In the genomic region with DNA sequence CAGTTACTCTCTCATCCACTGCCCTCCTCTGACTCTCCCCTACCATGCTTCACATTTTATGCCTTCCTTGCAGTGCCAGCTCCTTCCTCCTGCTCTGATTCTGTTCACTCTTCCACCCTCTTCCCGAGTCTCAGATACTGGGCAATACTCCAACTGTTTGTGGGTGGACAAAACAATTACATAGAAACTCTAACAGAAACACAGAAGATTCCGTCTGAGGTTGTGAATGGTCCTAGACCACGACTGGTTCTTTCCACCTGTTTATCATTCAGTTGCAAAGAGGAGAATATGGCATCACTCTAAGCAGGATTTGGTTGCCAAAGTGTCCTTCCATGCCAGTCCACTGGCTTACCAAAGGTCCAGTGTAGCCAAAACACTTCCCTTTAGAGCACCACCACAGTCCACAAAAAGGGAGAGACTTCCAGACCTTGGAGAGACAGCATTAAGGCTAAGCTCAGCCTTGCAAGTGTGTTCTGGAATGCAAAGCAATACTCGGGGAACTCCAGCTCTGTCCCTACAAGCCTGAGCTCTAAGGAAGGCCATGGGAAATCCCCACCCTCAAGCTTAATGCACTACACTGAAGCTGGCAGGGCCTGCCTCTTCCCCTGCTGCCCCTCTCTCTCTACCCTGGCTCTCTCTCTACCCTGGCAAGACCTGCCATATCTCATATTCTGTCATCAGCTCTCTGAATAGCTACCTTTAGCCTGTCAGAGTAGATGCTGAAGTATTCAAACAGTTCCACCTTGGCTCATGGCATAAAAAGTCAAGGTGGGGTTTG, we compare ENCODE assay signal across 12 cellular contexts. TPM values are rescaled to one million over a fixed set of nuclear protein-coding genes. Genes with fewer than 3 reads are reported as not detected.
A peak's percentile ranks its signal among the peaks of the same experiment; 100 is the strongest.
DNase-seq lines count a peak whose midpoint lies in the region; ATAC-seq and TF ChIP-seq lines count a peak whose summit lies in the region.
"Had no signal": no experiment of that assay in that cellular context is flagged by ENCODE, and none has a peak within 500 bp of the region (broad histone marks: within the 10 kb centered on the region; RNA-seq: fewer than 3 reads in every experiment).

No MANE protein-coding gene starts in this region.

- DNase-seq in GM23248 (peak; percentile 72), RWPE2 (ENCODE audit: low spot score) (no peak), fibroblast of pulmonary artery (ENCODE audit: low read depth) (peak; percentile 77), suprapubic skin (ENCODE audit: low spot score in 2 of 2) (no peak), Karpas-422 (no peak), GM10266 (ENCODE audit: extremely low spot score) (no peak), T-helper 17 cell (no peak), mucosa of descending colon (no peak)
- DNase-seq: activated CD4-positive, alpha-beta memory T cell treated with anti-CD3 and anti-CD28 coated beads for 36 hours; natural killer cell; stimulated activated CD4-positive, alpha-beta T cell treated with anti-CD3 and anti-CD28 coated beads, Interleukin-1b, Interleukin-23, amount 100 ng/mL, for 48 hours had no signal

- no peaks in the 10 kb centered on the region for H3K36me3 ChIP-seq in GM23248 (ENCODE audit: low read depth)
- no peaks in the 10 kb centered on the region for H3K36me3 ChIP-seq in RWPE2 (ENCODE audit: low read depth)
- no peaks in the 10 kb centered on the region for H3K36me3 ChIP-seq in suprapubic skin
- H3K36me3 ChIP-seq in Karpas-422 (ENCODE audit: insufficient read depth, low read length): no peaks in the 10 kb centered on the region
- no peaks in the 10 kb centered on the region for H3K36me3 ChIP-seq in mucosa of descending colon (ENCODE audit: low read depth)
- H3K36me3 ChIP-seq: thoracic aorta had no signal

- H2AFZ ChIP-seq in GM23248 (peak overlapping the region; percentile 37; the same call in 1 of the 2 replicates), Karpas-422 (ENCODE audit: low read length) (no peak overlapping the region)

- intact Hi-C loops in mucosa of descending colon (cut with DNase I, micrococcal nuclease): no loop called here

- peaks cover 47% of the 10 kb centered on the region for H3K4me1 ChIP-seq in GM23248 (ENCODE audit: insufficient read depth)
- peaks cover 19% of the 10 kb centered on the region for H3K4me1 ChIP-seq in RWPE2 (ENCODE audit: insufficient read depth, poor library complexity, severe bottlenecking)
- peaks cover 30% of the 10 kb centered on the region for H3K4me1 ChIP-seq in suprapubic skin
- H3K4me1 ChIP-seq in Karpas-422 (ENCODE audit: low read length): no peaks in the 10 kb centered on the region
- H3K4me1 ChIP-seq in mucosa of descending colon (ENCODE audit: low read depth): no peaks in the 10 kb centered on the region

- peak overlapping the region; percentile 28 for H3K4me2 ChIP-seq in GM23248 (ENCODE audit: unreplicated experiment)
- no peak overlapping the region for H3K4me2 ChIP-seq in Karpas-422 (ENCODE audit: low read depth, low read length, poor library complexity, severe bottlenecking)

- H3K27ac ChIP-seq in GM23248 (peak overlapping the region; percentile 53), RWPE2 (ENCODE audit: poor library complexity, severe bottlenecking) (peak overlapping the region; percentile 23), suprapubic skin (peak overlapping the region; percentile 49), Karpas-422 (ENCODE audit: low read length) (no peak overlapping the region)
- H3K27ac ChIP-seq: thoracic aorta had no signal

- H3F3A ChIP-seq in GM23248 (ENCODE audit: insufficient read depth): peaks cover 20% of the 10 kb centered on the region; the same call in 1 of the 2 replicates

- TF ChIP-seq EP300 in suprapubic skin (IDR thresholded peaks at IDR 0.05): no peak

- peak; percentile 83 for ATAC-seq in RWPE2 (ENCODE audit: low read depth)
- ATAC-seq in T-helper 17 cell: no peak
- ATAC-seq in mucosa of descending colon: no peak
- ATAC-seq: natural killer cell had no signal

- TF ChIP-seq CTCF in RWPE2 (IDR thresholded peaks at IDR 0.05; ENCODE audit: poor library complexity, severe bottlenecking) (no peak), fibroblast of pulmonary artery (IDR thresholded peaks at IDR 0.05; ENCODE audit: low read length, missing control alignments) (no peak), suprapubic skin (IDR thresholded peaks at IDR 0.05) (no peak), GM10266 (IDR thresholded peaks at IDR 0.05; ENCODE audit: control insufficient read depth, insufficient read depth, low read depth, missing control alignments) (no peak), mucosa of descending colon (IDR thresholded peaks at IDR 0.05) (no peak)

- no peak overlapping the region for H3K4me3 Mint-ChIP-seq in T-helper 17 cell
- H3K4me3 Mint-ChIP-seq: activated CD4-positive, alpha-beta memory T cell treated with anti-CD3 and anti-CD28 coated beads for 36 hours; natural killer cell had no signal

- H3K4me3 ChIP-seq in GM23248 (peak overlapping the region; percentile 13; the same call in 1 of the 2 replicates), RWPE2 (ENCODE audit: severe bottlenecking) (no peak overlapping the region), fibroblast of pulmonary artery (replicated peaks; ENCODE audit: low read depth, low read length) (no peak overlapping the region), suprapubic skin (no peak overlapping the region), Karpas-422 (ENCODE audit: low read length) (no peak overlapping the region), mucosa of descending colon (no peak overlapping the region)
- H3K4me3 ChIP-seq: thoracic aorta had no signal

- TF ChIP-seq POLR2A in suprapubic skin (IDR thresholded peaks at IDR 0.05): no peak

- H3K9me3 ChIP-seq in GM23248 (ENCODE audit: low read depth) (no peaks in the 10 kb centered on the region), RWPE2 (ENCODE audit: severe bottlenecking) (no peaks in the 10 kb centered on the region), suprapubic skin (no peaks in the 10 kb centered on the region), Karpas-422 (ENCODE audit: low read length) (no peaks in the 10 kb centered on the region), T-helper 17 cell (ENCODE audit: control insufficient read depth, low read length, poor library complexity, severe bottlenecking) (no peaks in the 10 kb centered on the region), mucosa of descending colon (no peaks in the 10 kb centered on the region)
- H3K9me3 ChIP-seq: thoracic aorta had no signal

- no peaks in the 10 kb centered on the region for H3K9me2 ChIP-seq in GM23248 (ENCODE audit: insufficient read depth)
- no peaks in the 10 kb centered on the region for H3K9me2 ChIP-seq in Karpas-422 (replicated peaks; ENCODE audit: insufficient read depth, low read length)

- H3K36me3 Mint-ChIP-seq in T-helper 17 cell (ENCODE audit: low read depth): no peaks in the 10 kb centered on the region
- H3K36me3 Mint-ChIP-seq: activated CD4-positive, alpha-beta memory T cell treated with anti-CD3 and anti-CD28 coated beads for 36 hours; natural killer cell had no signal

- H3K27me3 ChIP-seq in GM23248 (replicated peaks; ENCODE audit: insufficient read depth) (no peaks in the 10 kb centered on the region), RWPE2 (ENCODE audit: insufficient read depth, poor library complexity, severe bottlenecking) (no peaks in the 10 kb centered on the region), suprapubic skin (no peaks in the 10 kb centered on the region), Karpas-422 (ENCODE audit: low read length) (no peaks in the 10 kb centered on the region)

- no peaks in the 10 kb centered on the region for H3K4me1 Mint-ChIP-seq in T-helper 17 cell
- H3K4me1 Mint-ChIP-seq: natural killer cell had no signal

- H4K20me1 ChIP-seq in GM23248 (ENCODE audit: insufficient read depth): no peaks in the 10 kb centered on the region
- H4K20me1 ChIP-seq in Karpas-422 (ENCODE audit: insufficient read depth, low read depth, low read length): no peaks in the 10 kb centered on the region

- WGBS in GM23248 (ENCODE audit: low coverage in 1 of 2, low lambda C conversion rate in 2 of 2, missing lambda C conversion rate in 2 of 2), 2 experiments: 4% methylated on average over 4 of the region's 4 CpGs
- WGBS in suprapubic skin: 11% methylated on average over 4 of the region's 4 CpGs

- H3K27ac Mint-ChIP-seq in T-helper 17 cell: no peak overlapping the region
- H3K27ac Mint-ChIP-seq: activated CD4-positive, alpha-beta memory T cell treated with anti-CD3 and anti-CD28 coated beads for 36 hours; natural killer cell had no signal

- in situ Hi-C loops in GM23248 (cut with MboI): no loop called here

- H3K9ac ChIP-seq in GM23248: no peak overlapping the region
- H3K9ac ChIP-seq in Karpas-422 (ENCODE audit: low read length): no peak overlapping the region

- H3K27me3 Mint-ChIP-seq in T-helper 17 cell: no peaks in the 10 kb centered on the region
- H3K27me3 Mint-ChIP-seq: activated CD4-positive, alpha-beta memory T cell treated with anti-CD3 and anti-CD28 coated beads for 36 hours had no signal

- no peaks in the 10 kb centered on the region for H3K79me2 ChIP-seq in GM23248 (ENCODE audit: insufficient read depth)
- no peaks in the 10 kb centered on the region for H3K79me2 ChIP-seq in Karpas-422 (ENCODE audit: low read length)

RNA-seq across cellular contexts. Expression of a gene that starts 33.6 kb away (rescaled TPM):
- total RNA-seq in GM23248 (2014; rRNA removed; shearing (Covaris generic)): 244 and 271 TPM in 2 replicates
- 198 and 199 TPM in 2 replicates for polyA plus RNA-seq in GM23248 (2016; fragmentation: Nextera tagmentation; extraction: Ambion mirVana)
- total RNA-seq in suprapubic skin: 10 to 100 TPM; 45.7 to 65.3 (median 56.9) TPM
- total RNA-seq in Karpas-422 (2014; rRNA removed; shearing (Covaris generic); ENCODE audit: low replicate concordance): not detected in 2 replicates
- total RNA-seq in T-helper 17 cell: not detected
- 10 to 100 TPM; 42.2 to 80.1 (median 57.5) TPM for total RNA-seq in mucosa of descending colon
- total RNA-seq: activated CD4-positive, alpha-beta memory T cell treated with anti-CD3 and anti-CD28 coated beads for 36 hours; natural killer cell had no signal

Comparison
In these comparisons a context has a peak if more than half of its experiments do, and no peak if none do; other contexts are left out.
1. DNase-seq: peak in GM23248 (single experiment) and fibroblast of pulmonary artery (single experiment); none in RWPE2 (single experiment), suprapubic skin (0 of 2), Karpas-422 (single experiment), GM10266 (single experiment), T-helper 17 cell (0 of 3) and mucosa of descending colon (0 of 3).
2. RNA of a gene that starts 33.6 kb away (total RNA-seq): 244 to 271 TPM in GM23248, 45.7 to 65.3 TPM in suprapubic skin and 42.2 to 80.1 TPM in mucosa of descending colon; not detected in Karpas-422 and not detected in T-helper 17 cell; every median in the first group is over 10 times any median in the second.